In the genomic region with DNA sequence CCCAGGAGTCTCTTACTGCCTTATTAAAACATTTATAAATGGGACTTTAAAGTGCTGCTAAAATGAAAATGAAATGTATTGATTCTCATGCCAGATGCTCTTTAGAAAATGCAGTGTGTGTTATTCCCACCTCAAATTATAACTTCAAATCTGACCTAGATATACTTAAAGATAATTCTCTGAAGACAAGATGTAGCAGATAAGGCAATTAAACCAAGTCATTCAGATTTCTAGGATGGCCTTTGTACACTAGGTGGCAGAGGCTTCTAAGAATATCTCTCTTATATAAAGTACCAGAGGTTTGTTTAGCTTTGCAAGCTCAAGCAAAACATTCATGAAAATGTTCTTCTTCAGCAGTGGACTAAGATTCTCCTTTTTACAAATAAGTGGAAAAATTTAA, we compare ENCODE assay signal across 9 cellular contexts. TPM values are rescaled to one million over a fixed set of nuclear protein-coding genes. Genes with fewer than 3 reads are reported as not detected.
DNase-seq lines count a peak whose midpoint lies in the region; ATAC-seq and TF ChIP-seq lines count a peak whose summit lies in the region.
"Had no signal": no experiment of that assay in that cellular context is flagged by ENCODE, and none has a peak within 500 bp of the region (broad histone marks: within the 10 kb centered on the region; RNA-seq: fewer than 3 reads in every experiment).

No MANE protein-coding gene starts in this region.

- no peak overlapping the region for H3K4me3 ChIP-seq in HCT116 (replicated peaks in 1 of 2; ENCODE audit: low read depth in 1 of 2, low read length in 2 of 2)

- no peaks in the 10 kb centered on the region for H3K79me2 ChIP-seq in HCT116 (ENCODE audit: insufficient read depth, low read length)

- H3K9me3 ChIP-seq in HCT116 (ENCODE audit: control insufficient read depth in 1 of 2, insufficient read depth in 1 of 2, low read depth in 1 of 2, low read length in 2 of 2), result no peaks in the 10 kb centered on the region

- no TSS peak for BruUV-seq in HCT116 (replicated peaks; lab: Mats Ljungman, UMichigan)

- H3K4me1 Mint-ChIP-seq in activated CD8-positive, alpha-beta T cell treated with anti-CD3 and anti-CD28 coated beads for 36 hours (ENCODE audit: low read depth), result peaks cover 17% of the 10 kb centered on the region

- H3K27ac ChIP-seq in HCT116 (ENCODE audit: low read depth, low read length), result no peak overlapping the region

- H3K4me2 ChIP-seq in HCT116 (ENCODE audit: low read length), result no peak overlapping the region

- H3K9ac ChIP-seq in HCT116 (ENCODE audit: low read length), result no peak overlapping the region

- POLR2A ChIA-PET in HCT116 (lab: Charles Lee), result interaction anchor here (0.5 to 0.6 kb wide), 2 partner anchors 241 to 1824 kb away, joined by 3 read pairs; no protein-coding TSS in a partner anchor
- POLR2A ChIA-PET in activated CD8-positive, alpha-beta T cell treated with anti-CD3 and anti-CD28 coated beads for 36 hours (lab: Charles Lee), result no interaction called here

- no peaks in the 10 kb centered on the region for H3K36me3 Mint-ChIP-seq in activated CD8-positive, alpha-beta T cell treated with anti-CD3 and anti-CD28 coated beads for 36 hours (ENCODE audit: low read depth)
- H3K36me3 Mint-ChIP-seq: IgD-negative memory B cell had no signal

- no peaks in the 10 kb centered on the region for H3K9me3 Mint-ChIP-seq in activated CD8-positive, alpha-beta T cell treated with anti-CD3 and anti-CD28 coated beads for 36 hours
- H3K9me3 Mint-ChIP-seq: IgD-negative memory B cell had no signal

- no peak overlapping the region for H2AFZ ChIP-seq in HCT116 (ENCODE audit: low read depth, low read length, poor library complexity, severe bottlenecking)

- peak in 2 of 3 experiments; percentile 45 to 49; a peak in 3 of 6 replicates for TF ChIP-seq CTCF in HCT116 (IDR thresholded peaks at IDR 0.05 in 2 of 3, conservative IDR thresholded peaks at IDR 0.05 in 1 of 3; ENCODE audit: borderline replicate concordance in 1 of 3, insufficient read depth in 1 of 3, low read depth in 2 of 3, low read length in 2 of 3)
- TF ChIP-seq CTCF in activated CD8-positive, alpha-beta T cell treated with anti-CD3 and anti-CD28 coated beads for 36 hours (IDR thresholded peaks at IDR 0.05), result peak; percentile 41

- TF ChIP-seq RAD21 in HCT116 (IDR thresholded peaks at IDR 0.05; ENCODE audit: low read depth), result peak; percentile 21; the same call in 1 of the 2 replicates

- peaks cover 79% of the 10 kb centered on the region for H3K27me3 ChIP-seq in HCT116 (ENCODE audit: insufficient read depth, low read length)

- TF ChIP-seq POLR2A in HCT116 (IDR thresholded peaks at IDR 0.05; ENCODE audit: borderline replicate concordance, extremely low read depth, insufficient read depth, insufficient read length), result no peak

- no peaks in the 10 kb centered on the region for H3K4me1 ChIP-seq in HCT116 (ENCODE audit: control insufficient read depth in 1 of 2, insufficient read depth in 2 of 2, low read length in 2 of 2)

- ATAC-seq in HCT116 (peak; percentile 72), GM21447 (IDR thresholded peaks at IDR 0.05; ENCODE audit: unreplicated experiment) (no peak)
- peak; percentile 45 for ATAC-seq in activated CD8-positive, alpha-beta T cell treated with anti-CD3 and anti-CD28 coated beads for 36 hours

- no peak overlapping the region for H3K4me3 Mint-ChIP-seq in activated CD8-positive, alpha-beta T cell treated with anti-CD3 and anti-CD28 coated beads for 36 hours
- H3K4me3 Mint-ChIP-seq: IgD-negative memory B cell had no signal

- H4K20me1 ChIP-seq in HCT116 (ENCODE audit: insufficient read depth), result no peaks in the 10 kb centered on the region

- no peak overlapping the region for H3K27ac Mint-ChIP-seq in activated CD8-positive, alpha-beta T cell treated with anti-CD3 and anti-CD28 coated beads for 36 hours
- H3K27ac Mint-ChIP-seq: IgD-negative memory B cell had no signal

- no peaks in the 10 kb centered on the region for H3K9me2 ChIP-seq in HCT116 (ENCODE audit: insufficient read depth)

- CTCF ChIA-PET in HCT116 (lab: Charles Lee), result interaction anchor here (0.9 to 2.3 kb wide), 8 partner anchors 9 to 834 kb away, joined by 3 to 10 read pairs (median 5); no protein-coding TSS in a partner anchor
- CTCF ChIA-PET in activated CD8-positive, alpha-beta T cell treated with anti-CD3 and anti-CD28 coated beads for 36 hours (lab: Charles Lee), result interaction anchor here (0.6 to 2.0 kb wide), 7 partner anchors 11 to 500 kb away, joined by 3 to 7 read pairs (median 5); no protein-coding TSS in a partner anchor

- peak; percentile 30 for DNase-seq in D341Med (ENCODE audit: low spot score)
- DNase-seq in HCT116 (ENCODE audit: low read depth, low spot score), result peak; percentile 6
- DNase-seq in activated CD8-positive, alpha-beta T cell treated with anti-CD3 and anti-CD28 coated beads for 36 hours, result no peak
- DNase-seq in kidney tubule cell (ENCODE audit: low spot score), result peak; percentile 6
- no peak for DNase-seq in anterior cingulate cortex (lab: John Stamatoyannopoulos, UW)
- no peak for DNase-seq in GM19238 (ENCODE audit: insufficient read length, low spot score)
- DNase-seq in posterior vena cava (ENCODE audit: low spot score), result no peak

- peaks cover 15% of the 10 kb centered on the region for H3K27me3 Mint-ChIP-seq in activated CD8-positive, alpha-beta T cell treated with anti-CD3 and anti-CD28 coated beads for 36 hours

- RAD21 ChIA-PET in HCT116 (lab: Charles Lee; ENCODE audit: low non-redundant PET in 1 of 2, low total read pairs in 2 of 2, uncharacterized antibody in 2 of 2, unreplicated experiment in 2 of 2), result no interaction called here

- intact Hi-C loops in HCT116 (cut with micrococcal nuclease) (no loop called here), posterior vena cava (cut with DNase I) (no loop called here)
- intact Hi-C loops in activated CD8-positive, alpha-beta T cell treated with anti-CD3 and anti-CD28 coated beads for 36 hours (cut with micrococcal nuclease), result no loop called here

- H3K36me3 ChIP-seq in HCT116 (ENCODE audit: control insufficient read depth in 1 of 2, insufficient read depth in 2 of 2, low read length in 2 of 2), result no peaks in the 10 kb centered on the region

TF ChIP-seq in HCT116, 20 proteins besides CTCF, POLR2A, EP300 and RAD21 (continues in another document):
- TF ChIP-seq FOSL1 (IDR thresholded peaks at IDR 0.05; ENCODE audit: low read depth), result no peak
- TF ChIP-seq SRF (IDR thresholded peaks at IDR 0.05; ENCODE audit: low read depth), result no peak
- TF ChIP-seq ZFX (IDR thresholded peaks at IDR 0.05), result no peak
- no peak for TF ChIP-seq EZH2phosphoT487 (IDR thresholded peaks at IDR 0.05; ENCODE audit: borderline replicate concordance)
- TF ChIP-seq POLR2AphosphoS5 (IDR thresholded peaks at IDR 0.05; ENCODE audit: low read depth, low read length), result no peak
- TF ChIP-seq EGR1 (IDR thresholded peaks at IDR 0.05; ENCODE audit: low read depth), result no peak
- no peak for TF ChIP-seq SP1 (IDR thresholded peaks at IDR 0.05; ENCODE audit: low read depth)
- no peak for TF ChIP-seq YY1 (IDR thresholded peaks at IDR 0.05; ENCODE audit: extremely low read depth, insufficient replicate concordance, low read depth, low read length)
- TF ChIP-seq, protein P1, sequence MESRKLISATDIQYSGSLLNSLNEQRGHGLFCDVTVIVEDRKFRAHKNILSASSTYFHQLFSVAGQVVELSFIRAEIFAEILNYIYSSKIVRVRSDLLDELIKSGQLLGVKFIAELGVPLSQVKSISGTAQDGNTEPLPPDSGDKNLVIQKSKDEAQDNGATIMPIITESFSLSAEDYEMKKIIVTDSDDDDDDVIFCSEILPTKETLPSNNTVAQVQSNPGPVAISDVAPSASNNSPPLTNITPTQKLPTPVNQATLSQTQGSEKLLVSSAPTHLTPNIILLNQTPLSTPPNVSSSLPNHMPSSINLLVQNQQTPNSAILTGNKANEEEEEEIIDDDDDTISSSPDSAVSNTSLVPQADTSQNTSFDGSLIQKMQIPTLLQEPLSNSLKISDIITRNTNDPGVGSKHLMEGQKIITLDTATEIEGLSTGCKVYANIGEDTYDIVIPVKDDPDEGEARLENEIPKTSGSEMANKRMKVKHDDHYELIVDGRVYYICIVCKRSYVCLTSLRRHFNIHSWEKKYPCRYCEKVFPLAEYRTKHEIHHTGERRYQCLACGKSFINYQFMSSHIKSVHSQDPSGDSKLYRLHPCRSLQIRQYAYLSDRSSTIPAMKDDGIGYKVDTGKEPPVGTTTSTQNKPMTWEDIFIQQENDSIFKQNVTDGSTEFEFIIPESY (IDR thresholded peaks at IDR 0.05; ENCODE audit: extremely low read depth, insufficient replicate concordance, low read length), result no peak
- no peak for TF ChIP-seq SIN3A (IDR thresholded peaks at IDR 0.05; ENCODE audit: low read depth)
- no peak for TF ChIP-seq ZNF274 (IDR thresholded peaks at IDR 0.05; ENCODE audit: low read depth, low read length)
- no peak for TF ChIP-seq JUND (IDR thresholded peaks at IDR 0.05)
- TF ChIP-seq, protein P2, sequence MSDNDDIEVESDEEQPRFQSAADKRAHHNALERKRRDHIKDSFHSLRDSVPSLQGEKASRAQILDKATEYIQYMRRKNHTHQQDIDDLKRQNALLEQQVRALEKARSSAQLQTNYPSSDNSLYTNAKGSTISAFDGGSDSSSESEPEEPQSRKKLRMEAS (IDR thresholded peaks at IDR 0.05), result no peak
- no peak for TF ChIP-seq ELF1 (IDR thresholded peaks at IDR 0.05; ENCODE audit: borderline replicate concordance, low read depth)
- TF ChIP-seq CEBPB (IDR thresholded peaks at IDR 0.05; ENCODE audit: low read depth), result no peak
- TF ChIP-seq TCF7L2 (IDR thresholded peaks at IDR 0.05; ENCODE audit: borderline replicate concordance, extremely low read depth, insufficient read depth, insufficient read length), result no peak
- TF ChIP-seq CBX3 (IDR thresholded peaks at IDR 0.05; ENCODE audit: low read depth), result no peak
- no peak for TF ChIP-seq EZH2 (IDR thresholded peaks at IDR 0.05)

RNA-seq across cellular contexts. Expression of a gene that starts 26.9 kb away (rescaled TPM):
- total RNA-seq in HCT116 (2021; ENCODE audit: unreplicated experiment) (69.9 TPM), posterior vena cava (10 to 100 TPM; 41.8 to 52.0 TPM)
- polyA plus RNA-seq in HCT116 (2012), result 35.4 and 37.3 TPM in 2 replicates
- total RNA-seq in activated CD8-positive, alpha-beta T cell treated with anti-CD3 and anti-CD28 coated beads for 36 hours, result 10 to 100 TPM; 84.6 to 86.9 TPM

Comparison
In these comparisons a context has a peak if more than half of its experiments do, and no peak if none do; other contexts are left out.
1. DNase-seq: peak in D341Med (single experiment), HCT116 (single experiment) and kidney tubule cell (single experiment); none in activated CD8-positive, alpha-beta T cell treated with anti-CD3 and anti-CD28 coated beads for 36 hours (single experiment), anterior cingulate cortex (0 of 58), GM19238 (single experiment) and posterior vena cava (single experiment).